Comparison of ENCODE assay signal across 18 cellular contexts in the genomic region with DNA sequence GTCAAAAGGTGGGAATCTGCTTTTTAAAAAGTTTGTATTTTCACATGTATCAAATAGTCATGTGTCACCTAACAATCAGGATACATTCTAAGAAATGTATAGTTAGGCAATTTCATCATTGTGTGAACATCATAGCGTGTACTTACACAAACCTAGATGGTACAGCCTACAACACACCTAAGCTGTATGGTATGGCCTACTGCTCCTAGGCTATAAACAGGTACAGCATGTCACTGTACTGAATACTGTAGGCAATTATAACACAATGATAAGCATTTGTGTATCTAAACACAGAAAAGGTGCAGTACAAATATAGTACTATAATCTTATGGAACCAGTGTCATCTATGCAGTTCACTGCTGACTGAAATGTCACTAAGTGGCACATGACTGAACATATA. TPM values are rescaled to one million over a fixed set of nuclear protein-coding genes. Genes with fewer than 3 reads are reported as not detected.
DNase-seq lines count a peak whose midpoint lies in the region; ATAC-seq and TF ChIP-seq lines count a peak whose summit lies in the region.
"Had no signal": no experiment of that assay in that cellular context is flagged by ENCODE, and none has a peak within 500 bp of the region (broad histone marks: within the 10 kb centered on the region; RNA-seq: fewer than 3 reads in every experiment).

No MANE protein-coding gene starts in this region.

- peaks cover 24% of the 10 kb centered on the region for H3K4me1 Mint-ChIP-seq in T-helper 17 cell

- TF ChIP-seq CTCF in HEK293 (tag by site-specific recombination; IDR thresholded peaks at IDR 0.05) (no peak), VCaP (conservative IDR thresholded peaks at IDR 0.05) (no peak)

- peaks cover 0 to 5% of the 10 kb centered on the region in 2 experiments; a peak in 1 of 3 replicates for H3K36me3 ChIP-seq in HEK293 (ENCODE audit: control insufficient read depth in 2 of 2, insufficient read depth in 1 of 2, low read length in 2 of 2)

- H3K4me3 ChIP-seq in HEK293 (ENCODE audit: low read depth, low read length): no peak overlapping the region

- POLR2A ChIA-PET in HEK293 (lab: Yijun Ruan, JAX): no interaction called here

- H3K27ac ChIP-seq in HEK293 (ENCODE audit: extremely low read depth, low read depth, low read length) (no peak overlapping the region), VCaP (peak overlapping the region; percentile 20; the same call in 1 of the 2 replicates)
- H3K27ac ChIP-seq: HL-60 had no signal

- no peak overlapping the region for H3K4me3 Mint-ChIP-seq in T-helper 17 cell
- H3K4me3 Mint-ChIP-seq: CD4-positive, CD25-positive, alpha-beta regulatory T cell; CD8-positive, alpha-beta memory T cell; GM23338; H9 had no signal

- no peaks in the 10 kb centered on the region for H3K27me3 Mint-ChIP-seq in T-helper 17 cell
- H3K27me3 Mint-ChIP-seq: CD4-positive, CD25-positive, alpha-beta regulatory T cell; CD8-positive, alpha-beta memory T cell had no signal

- CTCF ChIA-PET in HEK293 (lab: Yijun Ruan, JAX): interaction anchor here (1.0 kb wide), 1 partner anchor 129 kb away, joined by 4 read pairs; a partner anchor contains a TSS

- peaks cover 7% of the 10 kb centered on the region for H3K36me3 Mint-ChIP-seq in T-helper 17 cell (ENCODE audit: low read depth)

- ATAC-seq in left colon (peak; percentile 56), HG03159 (IDR thresholded peaks at IDR 0.05; ENCODE audit: unreplicated experiment) (no peak), T-helper 17 cell (no peak)
- ATAC-seq: GM23338 had no signal

- H3K9me3 ChIP-seq in HEK293 (ENCODE audit: control insufficient read depth, insufficient read depth, low read depth, low read length) (no peaks in the 10 kb centered on the region), T-helper 17 cell (ENCODE audit: control insufficient read depth, low read length, poor library complexity, severe bottlenecking) (no peaks in the 10 kb centered on the region)

- intact Hi-C loops in left colon (cut with DNase I, micrococcal nuclease): no loop called here

- DNase-seq in left colon (no peak), T-helper 17 cell (no peak)
- no peak for DNase-seq in activated T-cell treated with anti-CD3 and anti-CD28 coated beads, Interleukin-2, amount 50 U/mL, for 48 hours
- DNase-seq: ACHN; BE2C; C1 segment of cervical spinal cord; CD4-positive, CD25-positive, alpha-beta regulatory T cell; CD8-positive, alpha-beta memory T cell; COR-L47; DMS 273 treated with DMSO at 0.1 percent for 48 hours; DND-41; EL; H9 had no signal

- no peak overlapping the region for H3K27ac Mint-ChIP-seq in T-helper 17 cell
- H3K27ac Mint-ChIP-seq: GM23338 had no signal

- H3K4me1 ChIP-seq in HEK293 (ENCODE audit: control insufficient read depth, insufficient read depth, low read length): 0 out of 2 replicates have a peak, but pooled peaks cover 2% of the 10 kb centered on the region
- H3K4me1 ChIP-seq: BE2C had no signal

TF ChIP-seq in HEK293, 187 proteins besides CTCF, POLR2A, EP300 and RAD21:
- TF ChIP-seq ZNF341 (tag by site-specific recombination; IDR thresholded peaks at IDR 0.05; ENCODE audit: low read depth): no peak
- TF ChIP-seq, protein P1, sequence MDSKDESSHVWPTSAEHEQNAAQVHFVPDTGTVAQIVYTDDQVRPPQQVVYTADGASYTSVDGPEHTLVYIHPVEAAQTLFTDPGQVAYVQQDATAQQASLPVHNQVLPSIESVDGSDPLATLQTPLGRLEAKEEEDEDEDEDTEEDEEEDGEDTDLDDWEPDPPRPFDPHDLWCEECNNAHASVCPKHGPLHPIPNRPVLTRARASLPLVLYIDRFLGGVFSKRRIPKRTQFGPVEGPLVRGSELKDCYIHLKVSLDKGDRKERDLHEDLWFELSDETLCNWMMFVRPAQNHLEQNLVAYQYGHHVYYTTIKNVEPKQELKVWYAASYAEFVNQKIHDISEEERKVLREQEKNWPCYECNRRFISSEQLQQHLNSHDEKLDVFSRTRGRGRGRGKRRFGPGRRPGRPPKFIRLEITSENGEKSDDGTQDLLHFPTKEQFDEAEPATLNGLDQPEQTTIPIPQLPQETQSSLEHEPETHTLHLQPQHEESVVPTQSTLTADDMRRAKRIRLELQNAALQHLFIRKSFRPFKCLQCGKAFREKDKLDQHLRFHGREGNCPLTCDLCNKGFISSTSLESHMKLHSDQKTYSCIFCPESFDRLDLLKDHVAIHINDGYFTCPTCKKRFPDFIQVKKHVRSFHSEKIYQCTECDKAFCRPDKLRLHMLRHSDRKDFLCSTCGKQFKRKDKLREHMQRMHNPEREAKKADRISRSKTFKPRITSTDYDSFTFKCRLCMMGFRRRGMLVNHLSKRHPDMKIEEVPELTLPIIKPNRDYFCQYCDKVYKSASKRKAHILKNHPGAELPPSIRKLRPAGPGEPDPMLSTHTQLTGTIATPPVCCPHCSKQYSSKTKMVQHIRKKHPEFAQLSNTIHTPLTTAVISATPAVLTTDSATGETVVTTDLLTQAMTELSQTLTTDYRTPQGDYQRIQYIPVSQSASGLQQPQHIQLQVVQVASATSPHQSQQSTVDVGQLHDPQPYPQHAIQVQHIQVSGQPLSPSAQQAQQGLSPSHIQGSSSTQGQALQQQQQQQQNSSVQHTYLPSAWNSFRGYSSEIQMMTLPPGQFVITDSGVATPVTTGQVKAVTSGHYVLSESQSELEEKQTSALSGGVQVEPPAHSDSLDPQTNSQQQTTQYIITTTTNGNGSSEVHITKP (tag by site-specific recombination; IDR thresholded peaks at IDR 0.05): peak; percentile 50; the same call in 1 of the 2 replicates
- TF ChIP-seq, protein P2, sequence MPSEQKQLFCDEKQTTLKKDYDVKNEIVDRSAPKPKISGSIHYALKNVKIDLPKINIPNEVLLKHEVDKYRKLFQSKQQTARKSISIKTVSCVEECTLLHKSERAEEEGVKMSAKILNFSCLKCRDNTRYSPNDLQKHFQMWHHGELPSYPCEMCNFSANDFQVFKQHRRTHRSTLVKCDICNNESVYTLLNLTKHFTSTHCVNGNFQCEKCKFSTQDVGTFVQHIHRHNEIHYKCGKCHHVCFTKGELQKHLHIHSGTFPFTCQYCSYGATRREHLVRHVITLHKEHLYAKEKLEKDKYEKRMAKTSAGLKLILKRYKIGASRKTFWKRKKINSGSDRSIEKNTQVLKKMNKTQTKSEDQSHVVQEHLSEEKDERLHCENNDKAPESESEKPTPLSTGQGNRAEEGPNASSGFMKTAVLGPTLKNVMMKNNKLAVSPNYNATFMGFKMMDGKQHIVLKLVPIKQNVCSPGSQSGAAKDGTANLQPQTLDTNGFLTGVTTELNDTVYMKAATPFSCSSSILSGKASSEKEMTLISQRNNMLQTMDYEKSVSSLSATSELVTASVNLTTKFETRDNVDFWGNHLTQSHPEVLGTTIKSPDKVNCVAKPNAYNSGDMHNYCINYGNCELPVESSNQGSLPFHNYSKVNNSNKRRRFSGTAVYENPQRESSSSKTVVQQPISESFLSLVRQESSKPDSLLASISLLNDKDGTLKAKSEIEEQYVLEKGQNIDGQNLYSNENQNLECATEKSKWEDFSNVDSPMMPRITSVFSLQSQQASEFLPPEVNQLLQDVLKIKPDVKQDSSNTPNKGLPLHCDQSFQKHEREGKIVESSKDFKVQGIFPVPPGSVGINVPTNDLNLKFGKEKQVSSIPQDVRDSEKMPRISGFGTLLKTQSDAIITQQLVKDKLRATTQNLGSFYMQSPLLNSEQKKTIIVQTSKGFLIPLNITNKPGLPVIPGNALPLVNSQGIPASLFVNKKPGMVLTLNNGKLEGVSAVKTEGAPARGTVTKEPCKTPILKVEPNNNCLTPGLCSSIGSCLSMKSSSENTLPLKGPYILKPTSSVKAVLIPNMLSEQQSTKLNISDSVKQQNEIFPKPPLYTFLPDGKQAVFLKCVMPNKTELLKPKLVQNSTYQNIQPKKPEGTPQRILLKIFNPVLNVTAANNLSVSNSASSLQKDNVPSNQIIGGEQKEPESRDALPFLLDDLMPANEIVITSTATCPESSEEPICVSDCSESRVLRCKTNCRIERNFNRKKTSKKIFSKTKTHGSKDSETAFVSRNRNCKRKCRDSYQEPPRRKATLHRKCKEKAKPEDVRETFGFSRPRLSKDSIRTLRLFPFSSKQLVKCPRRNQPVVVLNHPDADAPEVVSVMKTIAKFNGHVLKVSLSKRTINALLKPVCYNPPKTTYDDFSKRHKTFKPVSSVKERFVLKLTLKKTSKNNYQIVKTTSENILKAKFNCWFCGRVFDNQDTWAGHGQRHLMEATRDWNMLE (tag by site-specific recombination; conservative IDR thresholded peaks at IDR 0.05; ENCODE audit: low read depth): no peak
- TF ChIP-seq, protein P3, sequence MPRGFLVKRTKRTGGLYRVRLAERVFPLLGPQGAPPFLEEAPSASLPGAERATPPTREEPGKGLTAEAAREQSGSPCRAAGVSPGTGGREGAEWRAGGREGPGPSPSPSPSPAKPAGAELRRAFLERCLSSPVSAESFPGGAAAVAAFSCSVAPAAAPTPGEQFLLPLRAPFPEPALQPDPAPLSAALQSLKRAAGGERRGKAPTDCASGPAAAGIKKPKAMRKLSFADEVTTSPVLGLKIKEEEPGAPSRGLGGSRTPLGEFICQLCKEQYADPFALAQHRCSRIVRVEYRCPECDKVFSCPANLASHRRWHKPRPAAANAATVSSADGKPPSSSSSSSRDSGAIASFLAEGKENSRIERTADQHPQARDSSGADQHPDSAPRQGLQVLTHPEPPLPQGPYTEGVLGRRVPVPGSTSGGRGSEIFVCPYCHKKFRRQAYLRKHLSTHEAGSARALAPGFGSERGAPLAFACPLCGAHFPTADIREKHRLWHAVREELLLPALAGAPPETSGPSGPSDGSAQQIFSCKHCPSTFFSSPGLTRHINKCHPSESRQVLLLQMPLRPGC (tag by site-specific recombination; IDR thresholded peaks at IDR 0.05): no peak

RNA-seq across cellular contexts. Expression of a gene that starts 17.8 kb away (rescaled TPM):
- 10 to 100 TPM; 33.2 to 35.7 TPM for total RNA-seq in left colon
- 10 to 100 TPM; 51.1 to 55.0 TPM for total RNA-seq in T-helper 17 cell

RNA-seq across cellular contexts. Expression of a gene that starts 47.0 kb away (rescaled TPM):
- total RNA-seq in left colon (10 to 100 TPM in 1 of 2 donors, 1 to 10 TPM in 1; 2.9 to 18.0 TPM), T-helper 17 cell (10 to 100 TPM; 26.2 to 29.7 TPM)
